ENCODE assay signal across 11 cellular contexts in genomic region chr9:84371737-84372136, GRCh38. TPM values are rescaled to one million over a fixed set of nuclear protein-coding genes. Genes with fewer than 3 reads are reported as not detected.
A peak's percentile ranks its signal among the peaks of the same experiment; 100 is the strongest.
DNase-seq lines count a peak whose midpoint lies in the region; ATAC-seq and TF ChIP-seq lines count a peak whose summit lies in the region.
"Had no signal": no experiment of that assay in that cellular context is flagged by ENCODE, and none has a peak within 500 bp of the region (broad histone marks: within the 10 kb centered on the region; RNA-seq: fewer than 3 reads in every experiment).

No MANE protein-coding gene starts in this region.

- BruUV-seq in Calu3 (replicated peaks; lab: Mats Ljungman, UMichigan): no TSS peak

- intact Hi-C loops in Calu3 (cut with micrococcal nuclease; ENCODE audit: unreplicated experiment) (no loop called here), natural killer cell (cut with micrococcal nuclease) (no loop called here)

- no peaks in the 10 kb centered on the region for H3K27me3 Mint-ChIP-seq in Calu3 (ENCODE audit: unreplicated experiment)
- H3K27me3 Mint-ChIP-seq in natural killer cell (ENCODE audit: low read depth in 2 of 2): no peaks in the 10 kb centered on the region

- H3K36me3 Mint-ChIP-seq in Calu3 (ENCODE audit: insufficient read depth, unreplicated experiment) (no peaks in the 10 kb centered on the region), natural killer cell (no peaks in the 10 kb centered on the region)

- H3K4me1 Mint-ChIP-seq in Calu3 (ENCODE audit: low read depth, unreplicated experiment) (peaks cover 9% of the 10 kb centered on the region), natural killer cell (peaks cover 66 to 88% of the 10 kb centered on the region in 2 donors)

- peak; percentile 16 for DNase-seq in Calu3
- peak; percentile 66 to 69 for DNase-seq in NOMO-1 (lab: John Stamatoyannopoulos, UW; ENCODE audit: unreplicated experiment in 2 of 2)
- peak; percentile 98 for DNase-seq in dedifferentiated amniotic fluid mesenchymal stem cell (ENCODE audit: extremely low spot score)
- peak; percentile 19 for DNase-seq in natural killer cell
- DNase-seq in NCI-H2029 treated with DMSO at 0.1 percent for 48 hours (lab: John Stamatoyannopoulos, UW): no peak
- no peak for DNase-seq in NCI-H2171 (lab: John Stamatoyannopoulos, UW)
- no peak for DNase-seq in activated CD4-positive, CD25-positive, alpha-beta regulatory T cell treated with anti-CD3 and anti-CD28 coated beads, Interleukin-2, amount 50 U/mL, for 72 hours
- DNase-seq: activated T-cell treated with anti-CD3 and anti-CD28 coated beads, Interleukin-2, amount 50 U/mL, for 48 hours; DMS153; NCI-H1417 treated with DMSO at 0.1 percent for 48 hours had no signal

- CTCF ChIA-PET in Calu3 (lab: Charles Lee): no interaction called here

- ATAC-seq in natural killer cell (peak; percentile 84 to 89 (median 89)), HG03442 (IDR thresholded peaks at IDR 0.05; ENCODE audit: unreplicated experiment) (no peak)

- no peak overlapping the region for H3K4me3 Mint-ChIP-seq in Calu3 (ENCODE audit: low read depth, unreplicated experiment)
- H3K4me3 Mint-ChIP-seq in natural killer cell: peak overlapping the region; percentile 64

- H3K9me3 Mint-ChIP-seq in Calu3 (ENCODE audit: low read depth, unreplicated experiment): no peaks in the 10 kb centered on the region
- H3K9me3 Mint-ChIP-seq in natural killer cell: no peaks in the 10 kb centered on the region

- H3K27ac Mint-ChIP-seq in Calu3 (ENCODE audit: unreplicated experiment) (peak overlapping the region; percentile 35), natural killer cell (peak overlapping the region; percentile 81 to 89)

- no peak for TF ChIP-seq CTCF in Calu3 (IDR thresholded peaks at IDR 0.05; ENCODE audit: unreplicated experiment)
- TF ChIP-seq CTCF in natural killer cell (IDR thresholded peaks at IDR 0.05): no peak

RNA-seq across cellular contexts. Expression of gene SLC28A3, which starts 31.2 kb away (rescaled TPM):
- 10.7 and 18.3 TPM in 2 replicates for total RNA-seq in Calu3 (2022)
- total RNA-seq in natural killer cell: 1 to 10 TPM in 1 of 3 donors, under 1 TPM in 1, not detected in 1; 0.16 to 1.6 TPM

Comparison
In these comparisons a context has a peak if more than half of its experiments do, and no peak if none do; other contexts are left out.
1. DNase-seq: peak in Calu3 (single experiment), NOMO-1 (2 of 2), dedifferentiated amniotic fluid mesenchymal stem cell (single experiment) and natural killer cell (single experiment); none in NCI-H2029 treated with DMSO at 0.1 percent for 48 hours (single experiment), NCI-H2171 (single experiment) and activated CD4-positive, CD25-positive, alpha-beta regulatory T cell treated with anti-CD3 and anti-CD28 coated beads, Interleukin-2, amount 50 U/mL, for 72 hours (single experiment).